In genomic region chr5:95730011-95730700, GRCh38 we compare ENCODE assay signal across 9 cellular contexts. TPM values are rescaled to one million over a fixed set of nuclear protein-coding genes. Genes with fewer than 3 reads are reported as not detected.
A peak's percentile ranks its signal among the peaks of the same experiment; 100 is the strongest.
DNase-seq lines count a peak whose midpoint lies in the region; ATAC-seq and TF ChIP-seq lines count a peak whose summit lies in the region.
"Had no signal": no experiment of that assay in that cellular context is flagged by ENCODE, and none has a peak within 500 bp of the region (broad histone marks: within the 10 kb centered on the region; RNA-seq: fewer than 3 reads in every experiment).

No MANE protein-coding gene starts in this region.

- no peaks in the 10 kb centered on the region for H4K20me1 ChIP-seq in SK-N-SH (ENCODE audit: insufficient read depth)

- DNase-seq in H7 (no peak), SK-N-SH (no peak), fibroblast of pulmonary artery (ENCODE audit: low read depth) (no peak), NCI-H146 (lab: John Stamatoyannopoulos, UW) (no peak), HT-29 (ENCODE audit: low spot score) (no peak), SHP77 treated with DMSO at 0.1 percent for 48 hours (lab: John Stamatoyannopoulos, UW) (no peak)

- peak overlapping the region; percentile 77 to 97 for H3K27ac ChIP-seq in SK-N-SH (ENCODE audit: low read depth in 2 of 2, low read length in 1 of 2)

- peak overlapping the region; percentile 82 for H3K9ac ChIP-seq in SK-N-SH
- H3K9ac ChIP-seq in skeletal muscle satellite cell (ENCODE audit: low read depth, low read length): peak overlapping the region; percentile 98

- peaks cover 38% of the 10 kb centered on the region for H3K79me2 ChIP-seq in SK-N-SH (ENCODE audit: insufficient read depth)

- H3K9me3 ChIP-seq in SK-N-SH (no peaks in the 10 kb centered on the region), skeletal muscle satellite cell (replicated peaks; ENCODE audit: low read length) (no peaks in the 10 kb centered on the region)

- 40% methylated on average over 11 of the region's 11 CpGs for WGBS in SK-N-SH (ENCODE audit: low lambda C conversion rate)

- H3K4me1 ChIP-seq in SK-N-SH (ENCODE audit: control insufficient read depth in 1 of 2, insufficient read depth in 2 of 2, low read depth in 1 of 2, low read length in 1 of 2): peaks cover 30 to 44% of the 10 kb centered on the region in 2 experiments; a peak in 3 of 4 replicates
- H3K4me1 ChIP-seq in skeletal muscle satellite cell (ENCODE audit: control insufficient read depth, insufficient read depth, low read length): peaks cover 70% of the 10 kb centered on the region

- H3K4me3 ChIP-seq in H7 (ENCODE audit: insufficient read depth, low read depth, low read length) (peak overlapping the region; percentile 79), SK-N-SH (ENCODE audit: low read depth in 2 of 2, low read length in 1 of 2) (peak overlapping the region; percentile 80 to 98), fibroblast of pulmonary artery (replicated peaks; ENCODE audit: low read depth, low read length) (peak overlapping the region; percentile 93), skeletal muscle satellite cell (ENCODE audit: low read length) (peak overlapping the region; percentile 99)

- peaks cover 42% of the 10 kb centered on the region for H3K27me3 ChIP-seq in H7 (ENCODE audit: control insufficient read depth, insufficient read depth, low read length)
- H3K27me3 ChIP-seq in SK-N-SH (ENCODE audit: insufficient read depth): no peaks in the 10 kb centered on the region
- no peaks in the 10 kb centered on the region for H3K27me3 ChIP-seq in skeletal muscle satellite cell (ENCODE audit: control insufficient read depth, insufficient read depth, low read length)

- POLR2A ChIA-PET in SK-N-SH (lab: Yijun Ruan, JAX): interaction anchor here (0.9 to 2.7 kb wide), 5 partner anchors 12 to 83 kb away, joined by 3 to 25 read pairs (median 4); partner anchors contain the start of gene RFESD

- ATAC-seq in HG02759 (IDR thresholded peaks at IDR 0.05; ENCODE audit: unreplicated experiment): no peak

- no peaks in the 10 kb centered on the region for H3K9me2 ChIP-seq in SK-N-SH

- no peak for TF ChIP-seq EP300 in SK-N-SH (IDR thresholded peaks at IDR 0.05; ENCODE audit: borderline replicate concordance in 1 of 2, low read depth in 1 of 2, low read length in 1 of 2)

- no peak for TF ChIP-seq RAD21 in SK-N-SH (IDR thresholded peaks at IDR 0.05; ENCODE audit: low read length)

- CTCF ChIA-PET in SK-N-SH (lab: Yijun Ruan, JAX): interaction anchor here (0.9 to 5.5 kb wide), 10 partner anchors 11 to 119 kb away, joined by 3 to 30 read pairs (median 5); partner anchors contain the start of gene RFESD

- H3K4me2 ChIP-seq in SK-N-SH (peak overlapping the region; percentile 82), skeletal muscle satellite cell (ENCODE audit: low read length) (peak overlapping the region; percentile 84)

- TF ChIP-seq CTCF in SK-N-SH (IDR thresholded peaks at IDR 0.05): no peak
- TF ChIP-seq CTCF in fibroblast of pulmonary artery (IDR thresholded peaks at IDR 0.05; ENCODE audit: low read length, missing control alignments): no peak

- H3K36me3 ChIP-seq in H7 (replicated peaks; ENCODE audit: control insufficient read depth, insufficient read depth, low read length) (no peaks in the 10 kb centered on the region), SK-N-SH (replicated peaks in 1 of 2; ENCODE audit: control insufficient read depth in 1 of 2, insufficient read depth in 2 of 2, low read length in 1 of 2) (peaks cover 0 to 3% of the 10 kb centered on the region in 2 experiments), skeletal muscle satellite cell (ENCODE audit: insufficient read depth, low read length) (peaks cover 15% of the 10 kb centered on the region)

- peaks cover 6% of the 10 kb centered on the region for H3F3A ChIP-seq in SK-N-SH (replicated peaks; ENCODE audit: insufficient read depth)

- H2AFZ ChIP-seq in SK-N-SH (ENCODE audit: low read depth): peak overlapping the region; percentile 72

TF ChIP-seq in SK-N-SH, 30 proteins besides CTCF, POLR2A, EP300 and RAD21:
- no peak for TF ChIP-seq RFX5 (IDR thresholded peaks at IDR 0.05; ENCODE audit: low read length)
- no peak for TF ChIP-seq TCF12 (IDR thresholded peaks at IDR 0.05)

RNA-seq across cellular contexts. Expression of gene RHOBTB3, which starts 1.0 kb away (rescaled TPM):
- 23.0 and 45.6 TPM in 2 replicates for total RNA-seq in H7 (2014; rRNA removed; shearing (Covaris generic))
- polyA plus RNA-seq in SK-N-SH (2012; rRNA removed): 59.3 and 73.6 TPM in 2 replicates
- polyA plus RNA-seq in SK-N-SH (2012; cell fraction: cytosol; rRNA removed): 50.7 and 65.7 TPM in 2 replicates
- 47.4 and 71.1 TPM in 2 replicates for polyA plus RNA-seq in SK-N-SH (2012; cell fraction: nucleus; rRNA removed)
- total RNA-seq in skeletal muscle satellite cell (2012; rRNA removed): 74.3 and 75.4 TPM in 2 replicates
- total RNA-seq in HT-29 (2014; rRNA removed; shearing (Covaris generic)): 69.3 and 72.5 TPM in 2 replicates

RNA-seq across cellular contexts. Expression of gene SPATA9, which starts 47.4 kb away (rescaled TPM):
- not detected in 2 replicates for total RNA-seq in H7 (2014; rRNA removed; shearing (Covaris generic))
- 0.07 and 0.13 TPM in 2 replicates for polyA plus RNA-seq in SK-N-SH (2012; rRNA removed)
- polyA plus RNA-seq in SK-N-SH (2012; cell fraction: cytosol; rRNA removed): 0.14 and 0.21 TPM in 2 replicates
- 0.23 and 0.63 TPM in 2 replicates for polyA plus RNA-seq in SK-N-SH (2012; cell fraction: nucleus; rRNA removed)
- 0.25 TPM in 1 of 2 replicates, not detected in the other for total RNA-seq in skeletal muscle satellite cell (2012; rRNA removed)
- total RNA-seq in HT-29 (2014; rRNA removed; shearing (Covaris generic)): not detected in 2 replicates
- total RNA-seq: HT1080 had no signal
